15 cellular contexts compared by ENCODE assay signal in the genomic region with DNA sequence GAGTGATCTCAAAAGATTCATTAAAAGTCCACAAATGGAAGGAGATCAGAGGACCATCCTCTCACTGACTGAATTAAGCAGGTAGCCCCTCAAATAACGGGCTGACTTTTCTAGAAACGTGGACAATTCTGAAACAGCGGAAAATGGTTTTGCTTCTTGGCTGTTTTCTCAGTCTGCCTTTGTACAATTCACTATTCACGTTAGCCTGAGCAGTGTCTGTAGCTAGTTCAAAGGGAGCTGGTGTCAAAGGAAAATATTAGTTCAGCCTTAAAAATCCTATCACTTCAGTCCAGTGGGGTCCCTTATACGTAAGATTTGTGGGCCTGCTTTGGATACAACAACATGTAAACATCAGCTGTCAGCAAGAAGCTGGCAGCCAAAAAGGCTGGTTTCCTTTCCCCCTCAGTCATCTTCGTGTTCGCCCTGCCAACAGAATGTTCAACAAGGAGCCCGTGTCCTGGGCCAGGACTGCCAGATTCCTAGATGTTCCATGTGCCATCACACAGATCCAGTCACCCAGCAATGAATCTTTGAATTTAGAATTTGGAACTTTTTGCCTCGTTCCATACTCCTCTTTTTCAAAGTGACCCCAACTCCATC. TPM values are rescaled to one million over a fixed set of nuclear protein-coding genes. Genes with fewer than 3 reads are reported as not detected.
"Had no signal": no experiment of that assay in that cellular context is flagged by ENCODE, and none has a peak within 500 bp of the region (broad histone marks: within the 10 kb centered on the region; RNA-seq: fewer than 3 reads in every experiment).

No MANE protein-coding gene starts in this region.

- H3K36me3 ChIP-seq: cardiac muscle cell, colonic mucosa, SJSA1, transverse colon had no signal

- ATAC-seq: natural killer cell had no signal

- H3K4me3 Mint-ChIP-seq: activated naive CD8-positive, alpha-beta T cell treated with anti-CD3 and anti-CD28 coated beads, Interleukin-2, amount 10 ng/mL, durations not matched to agents 7 days and 5 days; natural killer cell had no signal

- H3K4me1 ChIP-seq: colonic mucosa, SJSA1, transverse colon had no signal

- H3K9me3 ChIP-seq: colonic mucosa, SJSA1, transverse colon had no signal

- H3K4me3 ChIP-seq: cardiac muscle cell, colonic mucosa, SJSA1, transverse colon had no signal

- H3K4me1 Mint-ChIP-seq: natural killer cell had no signal

- H3K27ac ChIP-seq: cardiac muscle cell, colonic mucosa, SJSA1, transverse colon had no signal

- H3K9me3 Mint-ChIP-seq: activated naive CD8-positive, alpha-beta T cell treated with anti-CD3 and anti-CD28 coated beads, Interleukin-2, amount 10 ng/mL, durations not matched to agents 7 days and 5 days; natural killer cell had no signal

- DNase-seq: activated CD4-positive, alpha-beta T cell treated with anti-CD3 and anti-CD28 coated beads for 1 hour; activated CD4-positive, alpha-beta T cell treated with anti-CD3 and anti-CD28 coated beads, Interleukin-2, amount 50 U/mL, for 48 hours; activated gamma-delta T cell; activated naive CD8-positive, alpha-beta T cell treated with anti-CD3 and anti-CD28 coated beads, Interleukin-2, amount 10 ng/mL, durations not matched to agents 7 days and 5 days; activated T-cell treated with anti-CD3 and anti-CD28 coated beads, Interleukin-2, amount 50 U/mL, for 48 hours; colonic mucosa; effector CD4-positive, alpha-beta T cell; kidney glomerular epithelial cell; mammary epithelial cell; natural killer cell; stimulated activated CD4-positive, alpha-beta T cell treated with anti-CD3 and anti-CD28 coated beads, Interleukin-4, amount 100 ng/mL, for 4 hours; SW 1271; transverse colon had no signal

- H3K36me3 Mint-ChIP-seq: activated naive CD8-positive, alpha-beta T cell treated with anti-CD3 and anti-CD28 coated beads, Interleukin-2, amount 10 ng/mL, durations not matched to agents 7 days and 5 days; natural killer cell had no signal

- H3K27me3 ChIP-seq: cardiac muscle cell, colonic mucosa, SJSA1, transverse colon had no signal

- H3K27ac Mint-ChIP-seq: activated naive CD8-positive, alpha-beta T cell treated with anti-CD3 and anti-CD28 coated beads, Interleukin-2, amount 10 ng/mL, durations not matched to agents 7 days and 5 days; natural killer cell had no signal

RNA-seq across cellular contexts. Expression of gene LMCD1, which starts 19.3 kb away (rescaled TPM):
- total RNA-seq: natural killer cell had no signal
